In genomic region chr12:9327307-9327706, GRCh38 we compare ENCODE assay signal across 24 cellular contexts.
DNase-seq lines count a peak whose midpoint lies in the region; ATAC-seq and TF ChIP-seq lines count a peak whose summit lies in the region.
"Had no signal": no experiment of that assay in that cellular context is flagged by ENCODE, and none has a peak within 500 bp of the region (broad histone marks: within the 10 kb centered on the region; RNA-seq: fewer than 3 reads in every experiment).

No MANE protein-coding gene starts in this region.

- H2BK120ac ChIP-seq in trophoblast cell (ENCODE audit: insufficient read depth, low read length, poor library complexity) = no peak overlapping the region

- H3K36me3 ChIP-seq in BLaER1 (no peaks in the 10 kb centered on the region), GM23338 (ENCODE audit: insufficient read depth) (no peaks in the 10 kb centered on the region), trophoblast cell (ENCODE audit: control insufficient read depth in 1 of 2, insufficient read depth in 2 of 2, low read length in 2 of 2) (no peaks in the 10 kb centered on the region)
- H3K36me3 ChIP-seq in BLaER1 treated with 17β-estradiol and CSF1 and Interleukin-3, amounts not matched to agents 10 nM and 100 nM = no peaks in the 10 kb centered on the region
- H3K36me3 ChIP-seq: SJSA1 had no signal

- H3K27ac ChIP-seq in BLaER1 = no peak overlapping the region; the same call in 1 of the 2 replicates
- no peak overlapping the region for H3K27ac ChIP-seq in BLaER1 treated with 17β-estradiol and CSF1 and Interleukin-3, amounts not matched to agents 10 nM and 100 nM
- no peak overlapping the region for H3K27ac ChIP-seq in GM23338 (ENCODE audit: low read depth)
- H3K27ac ChIP-seq in trophoblast cell (ENCODE audit: low read depth, low read length) = no peak overlapping the region
- H3K27ac ChIP-seq: KMS-11, SJSA1 had no signal

- H3F3A ChIP-seq in GM23338 (replicated peaks; ENCODE audit: low read depth) = no peaks in the 10 kb centered on the region

- H3K9me3 ChIP-seq in BLaER1 = no peaks in the 10 kb centered on the region
- H3K9me3 ChIP-seq in BLaER1 treated with 17β-estradiol and CSF1 and Interleukin-3, amounts not matched to agents 10 nM and 100 nM (replicated peaks in 1 of 11) = no peaks in the 10 kb centered on the region
- no peaks in the 10 kb centered on the region for H3K9me3 ChIP-seq in trophoblast cell (ENCODE audit: insufficient read depth, low read depth, low read length)
- H3K9me3 ChIP-seq: SJSA1 had no signal

- H3K4ac ChIP-seq in trophoblast cell (ENCODE audit: low read depth, low read length) = no peak overlapping the region

- H4K12ac ChIP-seq in trophoblast cell (ENCODE audit: low read depth, low read length) = no peak overlapping the region

- no peaks in the 10 kb centered on the region for H3K9me2 ChIP-seq in GM23338 (ENCODE audit: insufficient read depth)

- H3K27me3 ChIP-seq in BLaER1 = no peaks in the 10 kb centered on the region
- H3K27me3 ChIP-seq in BLaER1 treated with 17β-estradiol and CSF1 and Interleukin-3, amounts not matched to agents 10 nM and 100 nM = no peaks in the 10 kb centered on the region
- no peaks in the 10 kb centered on the region for H3K27me3 ChIP-seq in GM23338 (ENCODE audit: insufficient read depth)
- no peaks in the 10 kb centered on the region for H3K27me3 ChIP-seq in trophoblast cell (ENCODE audit: insufficient read depth, low read length)
- H3K27me3 ChIP-seq: SJSA1 had no signal

- no peaks in the 10 kb centered on the region for H3K9me3 Mint-ChIP-seq in natural killer cell
- H3K9me3 Mint-ChIP-seq in GM23338 = no peaks in the 10 kb centered on the region

- no peak overlapping the region for H3K18ac ChIP-seq in trophoblast cell (ENCODE audit: low read length)

- H3K4me1 Mint-ChIP-seq in natural killer cell (peaks cover 21% of the 10 kb centered on the region in 2 donors), GM23338 (peaks cover 2% of the 10 kb centered on the region; the same call in 2 of the 3 replicates)

- H3K27ac Mint-ChIP-seq in natural killer cell (peak overlapping the region; percentile 8 to 76), GM23338 (no peak overlapping the region)
- H3K27ac Mint-ChIP-seq: B cell had no signal

- H3K4me2 ChIP-seq in BLaER1 (peak overlapping the region; percentile 43), GM23338 (no peak overlapping the region), trophoblast cell (ENCODE audit: low read length) (no peak overlapping the region)
- H3K4me2 ChIP-seq in BLaER1 treated with 17β-estradiol and CSF1 and Interleukin-3, amounts not matched to agents 10 nM and 100 nM = peak overlapping the region in 8 of 11 experiments; percentile 22 to 63 (median 35); a peak in 13 of 22 replicates
- H3K4me2 ChIP-seq: KMS-11 had no signal

- H3K27me3 Mint-ChIP-seq in natural killer cell (ENCODE audit: low read depth in 2 of 2) = no peaks in the 10 kb centered on the region
- H3K27me3 Mint-ChIP-seq in GM23338 (ENCODE audit: insufficient read depth, low read depth, poor library complexity) = peaks cover 5% of the 10 kb centered on the region
- H3K27me3 Mint-ChIP-seq: B cell had no signal

- H3K79me1 ChIP-seq in trophoblast cell (ENCODE audit: low read length) = no peaks in the 10 kb centered on the region

- TF ChIP-seq CTCF in NB4 (IDR thresholded peaks at IDR 0.05; ENCODE audit: low read depth, low read length) (no peak), natural killer cell (IDR thresholded peaks at IDR 0.05) (no peak), GM23338 (conservative IDR thresholded peaks at IDR 0.05; ENCODE audit: low read depth in 2 of 2) (no peak)

- H2BK5ac ChIP-seq in trophoblast cell (ENCODE audit: low read depth, low read length, poor library complexity) = no peak overlapping the region

- H3K4me3 ChIP-seq in BLaER1 (no peak overlapping the region), NB4 (ENCODE audit: low read depth, low read length) (no peak overlapping the region), GM23338 (no peak overlapping the region), trophoblast cell (ENCODE audit: low read depth, low read length) (no peak overlapping the region)
- no peak overlapping the region for H3K4me3 ChIP-seq in BLaER1 treated with 17β-estradiol and CSF1 and Interleukin-3, amounts not matched to agents 10 nM and 100 nM
- H3K4me3 ChIP-seq: SJSA1 had no signal

- H2AK5ac ChIP-seq in trophoblast cell (ENCODE audit: low read length) = no peak overlapping the region

- ATAC-seq in natural killer cell (peak in 2 of 3 donors; percentile 49 to 69), GM23338 (no peak)

- H4K20me1 ChIP-seq in BLaER1 (no peaks in the 10 kb centered on the region), GM23338 (replicated peaks; ENCODE audit: insufficient read depth) (no peaks in the 10 kb centered on the region)
- H4K20me1 ChIP-seq in BLaER1 treated with 17β-estradiol and CSF1 and Interleukin-3, amounts not matched to agents 10 nM and 100 nM = no peaks in the 10 kb centered on the region

- in situ Hi-C loops in G401 (cut with HindIII; ENCODE audit: low sequenced_read_pairs) = no loop called here

- H2AFZ ChIP-seq in GM23338 (no peak overlapping the region), trophoblast cell (ENCODE audit: insufficient read depth, low read length, poor library complexity) (no peak overlapping the region)

- H3K4me1 ChIP-seq in BLaER1 = peaks cover 16% of the 10 kb centered on the region
- H3K4me1 ChIP-seq in BLaER1 treated with 17β-estradiol and CSF1 and Interleukin-3, amounts not matched to agents 10 nM and 100 nM = peaks cover 0 to 15% (median 11%) of the 10 kb centered on the region in 10 experiments; a peak in 14 of 20 replicates
- no peaks in the 10 kb centered on the region for H3K4me1 ChIP-seq in GM23338 (ENCODE audit: insufficient read depth)
- no peaks in the 10 kb centered on the region for H3K4me1 ChIP-seq in trophoblast cell (ENCODE audit: control insufficient read depth in 1 of 2, insufficient read depth in 2 of 2, low read length in 2 of 2)
- H3K4me1 ChIP-seq: SJSA1 had no signal

- H3K23ac ChIP-seq in trophoblast cell (ENCODE audit: low read length) = no peak overlapping the region

- H4K8ac ChIP-seq in trophoblast cell (ENCODE audit: low read depth, low read length) = no peak overlapping the region

- no peak overlapping the region for H3K14ac ChIP-seq in trophoblast cell (ENCODE audit: low read length)

- no peak overlapping the region for H4K91ac ChIP-seq in trophoblast cell (ENCODE audit: low read depth, low read length)

- no peaks in the 10 kb centered on the region for H3K36me3 Mint-ChIP-seq in natural killer cell
- H3K36me3 Mint-ChIP-seq in GM23338 (ENCODE audit: low read depth) = no peaks in the 10 kb centered on the region

- H3K79me2 ChIP-seq in GM23338 (replicated peaks; ENCODE audit: insufficient read depth) (no peaks in the 10 kb centered on the region), trophoblast cell (ENCODE audit: control insufficient read depth, insufficient read depth, low read length, poor library complexity) (no peaks in the 10 kb centered on the region)

- WGBS in trophoblast cell (ENCODE audit: extremely low coverage, insufficient coverage, insufficient read length) = no CpG with 5 or more reads among the region's 5 CpGs

- no peak for TF ChIP-seq POLR2A in NB4 (IDR thresholded peaks at IDR 0.05; ENCODE audit: extremely low read depth, insufficient read length)

- peak; percentile 25 for DNase-seq in NB4 (ENCODE audit: low read depth)
- DNase-seq in natural killer cell = no peak
- no peak for DNase-seq in G401 (ENCODE audit: low spot score)
- DNase-seq in GM23338 (ENCODE audit: low spot score) = no peak
- DNase-seq in trophoblast cell = no peak
- DNase-seq: Calu3, DMS79 treated with DMSO at 0.1 percent for 48 hours, GOT3, HCEC 1CT, NCI-H1092 treated with DMSO at 0.1 percent for 48 hours, NCI-H1436, NCI-H187, NCI-H2081 treated with DMSO at 0.1 percent for 48 hours, NCI-H2171, NCI-H226, NCI-H510A, NCI-H69, Right ventricle myocardium superior, RPMI8226 had no signal

- H3K4me3 Mint-ChIP-seq in natural killer cell (peak overlapping the region; percentile 21), GM23338 (no peak overlapping the region)
- H3K4me3 Mint-ChIP-seq: B cell had no signal

- no peak overlapping the region for H3K9ac ChIP-seq in BLaER1
- H3K9ac ChIP-seq in BLaER1 treated with 17β-estradiol and CSF1 and Interleukin-3, amounts not matched to agents 10 nM and 100 nM = no peak overlapping the region
- no peak overlapping the region for H3K9ac ChIP-seq in trophoblast cell (ENCODE audit: low read length)
- H3K9ac ChIP-seq: KMS-11 had no signal

- intact Hi-C loops in natural killer cell (cut with micrococcal nuclease) = no loop called here

- H2BK12ac ChIP-seq in trophoblast cell (ENCODE audit: low read length) = no peak overlapping the region

TF ChIP-seq in GM23338, 12 proteins besides CTCF, POLR2A, EP300 and RAD21 (continues in another document):
- TF ChIP-seq ZNF114 (CRISPR knock-in tag; IDR thresholded peaks at IDR 0.05) (no peak), JUNB (IDR thresholded peaks at IDR 0.05; ENCODE audit: unreplicated experiment) (no peak), EZH2 (IDR thresholded peaks at IDR 0.05; ENCODE audit: low read depth, unreplicated experiment) (no peak)

Comparison
In these comparisons a context has a peak if more than half of its experiments do, and no peak if none do; other contexts are left out.
1. H3K4me2 ChIP-seq: peak in BLaER1 (single experiment) and BLaER1 treated with 17β-estradiol and CSF1 and Interleukin-3, amounts not matched to agents 10 nM and 100 nM (8 of 11); none in GM23338 (single experiment) and trophoblast cell (single experiment).